Comparison of ENCODE assay signal across 14 cellular contexts in the genomic region with DNA sequence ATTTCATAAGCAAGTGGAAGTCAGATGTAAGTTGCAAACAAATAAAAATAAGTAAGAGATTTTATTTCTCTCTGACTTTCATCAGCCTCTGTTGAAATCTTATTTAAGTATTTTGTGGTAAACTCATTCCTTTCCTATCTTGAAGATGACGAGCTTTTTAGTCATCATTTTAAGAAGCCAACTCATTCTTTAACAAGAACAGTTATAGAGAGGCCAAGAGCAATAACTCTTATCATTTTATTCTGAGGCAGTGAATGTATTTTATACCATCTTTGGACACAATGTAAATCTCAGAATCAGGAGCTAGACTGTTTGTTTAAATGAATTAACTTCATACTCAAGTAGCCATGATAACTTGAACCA.
A peak's percentile ranks its signal among the peaks of the same experiment; 100 is the strongest.
DNase-seq lines count a peak whose midpoint lies in the region; ATAC-seq and TF ChIP-seq lines count a peak whose summit lies in the region.
"Had no signal": no experiment of that assay in that cellular context is flagged by ENCODE, and none has a peak within 500 bp of the region (broad histone marks: within the 10 kb centered on the region; RNA-seq: fewer than 3 reads in every experiment).

No MANE protein-coding gene starts in this region.

- ATAC-seq in aorta (ENCODE audit: low FRiP score) (peak; percentile 56), GM18909 (IDR thresholded peaks at IDR 0.05; ENCODE audit: poor library complexity, unreplicated experiment) (no peak), GM19452 (IDR thresholded peaks at IDR 0.05; ENCODE audit: unreplicated experiment) (no peak)

- H3K9me3 ChIP-seq in left ventricle myocardium inferior (replicated peaks) (peaks cover 10% of the 10 kb centered on the region), ascending aorta (no peaks in the 10 kb centered on the region), aorta (ENCODE audit: control insufficient read depth, low read length) (no peaks in the 10 kb centered on the region)

- H3K4me1 ChIP-seq in left ventricle myocardium inferior = no peaks in the 10 kb centered on the region
- H3K4me1 ChIP-seq in ascending aorta = peaks cover 0 to 17% of the 10 kb centered on the region in 2 donors
- H3K4me1 ChIP-seq in aorta (ENCODE audit: control insufficient read depth in 1 of 2, insufficient read depth in 2 of 2, low read length in 2 of 2) = peaks cover 3 to 4% of the 10 kb centered on the region in 2 donors

- H3K27me3 ChIP-seq in left ventricle myocardium inferior (ENCODE audit: low read depth) (no peaks in the 10 kb centered on the region), ascending aorta (no peaks in the 10 kb centered on the region), aorta (ENCODE audit: control insufficient read depth in 1 of 2, insufficient read depth in 2 of 2, low read length in 1 of 2) (no peaks in the 10 kb centered on the region)

- H3K4me3 ChIP-seq in left ventricle myocardium inferior = no peak overlapping the region
- H3K4me3 ChIP-seq in ascending aorta = no peak overlapping the region
- H3K4me3 ChIP-seq in aorta (ENCODE audit: low read length in 2 of 2) = no peak overlapping the region

- H3K36me3 ChIP-seq in left ventricle myocardium inferior (no peaks in the 10 kb centered on the region), ascending aorta (no peaks in the 10 kb centered on the region), aorta (ENCODE audit: control insufficient read depth in 1 of 2, insufficient read depth in 2 of 2, low read length in 1 of 2) (no peaks in the 10 kb centered on the region)

- 0 to 1% methylated on average over 1 of the region's 1 CpG for WGBS in aorta, 2 donors

- no peak for DNase-seq in left ventricle myocardium inferior
- DNase-seq in cardiac septum (ENCODE audit: low spot score) = no peak
- DNase-seq in ascending aorta (ENCODE audit: low spot score in 2 of 2) = no peak
- peak; percentile 93 for DNase-seq in iris pigment epithelial cell (ENCODE audit: low read depth)
- no peak for DNase-seq in aorta
- DNase-seq in ureter (ENCODE audit: low spot score) = no peak
- DNase-seq: activated CD4-positive, alpha-beta T cell treated with anti-CD3 and anti-CD28 coated beads, Interleukin-2, amount 50 U/mL, for 1 hour; activated naive CD4-positive, alpha-beta T cell treated with anti-CD3 and anti-CD28 coated beads, Interleukin-2, amount 10 ng/mL, durations not matched to agents 7 days and 5 days; AML-193; kidney; NCI-H1048; NCI-H526 treated with DMSO at 0.1 percent for 48 hours had no signal

- TF ChIP-seq CTCF in left ventricle myocardium inferior (IDR thresholded peaks at IDR 0.05; ENCODE audit: borderline replicate concordance) (no peak), ascending aorta (IDR thresholded peaks at IDR 0.05) (no peak)

- intact Hi-C loops in left ventricle myocardium inferior (cut with micrococcal nuclease) (no loop called here), cardiac septum (cut with DNase I) (no loop called here), ascending aorta (cut with DNase I) (loop anchor here (5.0 kb wide), 1 partner anchor 36 kb away; no protein-coding TSS in a partner anchor), aorta (cut with DNase I) (loop anchor here (5.0 kb wide), 1 partner anchor 34 kb away; no protein-coding TSS in a partner anchor)

- peak overlapping the region; percentile 15 for H3K27ac ChIP-seq in left ventricle myocardium inferior (replicated peaks)
- peak overlapping the region; percentile 75 for H3K27ac ChIP-seq in ascending aorta
- H3K27ac ChIP-seq in aorta (ENCODE audit: low read depth in 1 of 2, low read length in 2 of 2) = peak overlapping the region in 1 of 2 donors; percentile 90

Comparison
In these comparisons a context has a peak if more than half of its experiments do, and no peak if none do; other contexts are left out.
1. intact Hi-C loops: an anchor here in ascending aorta (5.0 kb wide) and aorta (5.0 kb wide); none called in left ventricle myocardium inferior and cardiac septum.